Comparison of ENCODE assay signal across 1 cellular context in the genomic region with DNA sequence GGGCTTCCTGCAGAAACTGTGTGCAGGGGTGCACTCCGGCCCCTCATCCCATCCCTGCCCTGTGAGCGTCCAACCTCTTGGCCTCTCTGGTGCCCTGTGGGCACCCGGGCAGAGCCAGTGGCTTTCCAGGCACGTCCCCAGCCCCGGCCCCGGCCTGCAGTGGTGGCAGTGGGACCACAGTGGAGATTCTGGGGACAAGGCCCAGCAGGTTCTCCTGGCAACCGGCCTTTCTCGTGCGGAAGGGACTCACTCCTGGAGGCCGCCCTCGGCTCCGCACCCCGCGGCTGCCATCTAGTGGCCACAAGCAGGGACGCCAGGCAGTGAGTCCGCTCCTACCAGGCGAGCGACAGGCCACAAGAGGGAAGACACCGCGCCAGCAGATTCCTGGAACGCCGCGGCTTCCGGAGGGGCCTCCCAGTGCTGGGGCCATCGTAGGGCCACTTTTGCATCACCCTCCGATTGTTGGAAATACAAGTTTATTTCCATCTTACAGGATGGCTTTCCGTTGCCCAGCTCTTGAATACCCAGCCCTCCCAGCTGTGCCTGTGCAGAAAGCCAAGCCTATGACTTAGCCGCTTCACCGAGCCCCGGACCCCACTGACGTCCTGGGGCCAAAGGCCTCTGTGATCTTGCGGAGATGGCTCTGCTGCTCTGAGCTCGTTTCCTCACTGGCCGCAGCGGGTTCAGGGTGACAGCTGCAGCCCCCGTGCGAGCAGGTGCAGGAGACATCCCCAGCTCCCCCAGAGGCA.
TF ChIP-seq lines count a peak whose summit lies in the region.

No MANE protein-coding gene starts in this region.

TF ChIP-seq in WTC11, 78 proteins besides CTCF, POLR2A, EP300 and RAD21 (continued from another document):
- TF ChIP-seq, protein P1, sequence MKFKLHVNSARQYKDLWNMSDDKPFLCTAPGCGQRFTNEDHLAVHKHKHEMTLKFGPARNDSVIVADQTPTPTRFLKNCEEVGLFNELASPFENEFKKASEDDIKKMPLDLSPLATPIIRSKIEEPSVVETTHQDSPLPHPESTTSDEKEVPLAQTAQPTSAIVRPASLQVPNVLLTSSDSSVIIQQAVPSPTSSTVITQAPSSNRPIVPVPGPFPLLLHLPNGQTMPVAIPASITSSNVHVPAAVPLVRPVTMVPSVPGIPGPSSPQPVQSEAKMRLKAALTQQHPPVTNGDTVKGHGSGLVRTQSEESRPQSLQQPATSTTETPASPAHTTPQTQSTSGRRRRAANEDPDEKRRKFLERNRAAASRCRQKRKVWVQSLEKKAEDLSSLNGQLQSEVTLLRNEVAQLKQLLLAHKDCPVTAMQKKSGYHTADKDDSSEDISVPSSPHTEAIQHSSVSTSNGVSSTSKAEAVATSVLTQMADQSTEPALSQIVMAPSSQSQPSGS (CRISPR knock-in tag; IDR thresholded peaks at IDR 0.05; ENCODE audit: borderline replicate concordance, low read depth): no peak
- TF ChIP-seq, protein P2, sequence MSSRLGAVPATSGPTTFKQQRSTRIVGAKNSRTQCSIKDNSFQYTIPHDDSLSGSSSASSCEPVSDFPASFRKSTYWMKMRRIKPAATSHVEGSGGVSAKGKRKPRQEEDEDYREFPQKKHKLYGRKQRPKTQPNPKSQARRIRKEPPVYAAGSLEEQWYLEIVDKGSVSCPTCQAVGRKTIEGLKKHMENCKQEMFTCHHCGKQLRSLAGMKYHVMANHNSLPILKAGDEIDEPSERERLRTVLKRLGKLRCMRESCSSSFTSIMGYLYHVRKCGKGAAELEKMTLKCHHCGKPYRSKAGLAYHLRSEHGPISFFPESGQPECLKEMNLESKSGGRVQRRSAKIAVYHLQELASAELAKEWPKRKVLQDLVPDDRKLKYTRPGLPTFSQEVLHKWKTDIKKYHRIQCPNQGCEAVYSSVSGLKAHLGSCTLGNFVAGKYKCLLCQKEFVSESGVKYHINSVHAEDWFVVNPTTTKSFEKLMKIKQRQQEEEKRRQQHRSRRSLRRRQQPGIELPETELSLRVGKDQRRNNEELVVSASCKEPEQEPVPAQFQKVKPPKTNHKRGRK (CRISPR knock-in tag; IDR thresholded peaks at IDR 0.05; ENCODE audit: borderline replicate concordance): no peak
- TF ChIP-seq, protein P3, sequence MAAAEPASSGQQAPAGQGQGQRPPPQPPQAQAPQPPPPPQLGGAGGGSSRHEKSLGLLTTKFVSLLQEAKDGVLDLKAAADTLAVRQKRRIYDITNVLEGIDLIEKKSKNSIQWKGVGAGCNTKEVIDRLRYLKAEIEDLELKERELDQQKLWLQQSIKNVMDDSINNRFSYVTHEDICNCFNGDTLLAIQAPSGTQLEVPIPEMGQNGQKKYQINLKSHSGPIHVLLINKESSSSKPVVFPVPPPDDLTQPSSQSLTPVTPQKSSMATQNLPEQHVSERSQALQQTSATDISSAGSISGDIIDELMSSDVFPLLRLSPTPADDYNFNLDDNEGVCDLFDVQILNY (CRISPR knock-in tag; IDR thresholded peaks at IDR 0.05): peak; percentile 11; the same call in 1 of the 2 replicates
- TF ChIP-seq GABPB1 (CRISPR knock-in tag; IDR thresholded peaks at IDR 0.05) (peak; percentile 20; the same call in 1 of the 2 replicates), CBFB (CRISPR knock-in tag; IDR thresholded peaks at IDR 0.05; ENCODE audit: low read depth) (no peak), ZNF121 (CRISPR knock-in tag; IDR thresholded peaks at IDR 0.05) (no peak), HMGA2 (CRISPR knock-in tag; IDR thresholded peaks at IDR 0.05) (no peak), ZBTB21 (CRISPR knock-in tag; IDR thresholded peaks at IDR 0.05; ENCODE audit: borderline replicate concordance) (0 out of 2 replicates have a peak, but pooled peaks have one; percentile 26), JUN (CRISPR knock-in tag; IDR thresholded peaks at IDR 0.05) (no peak)
- TF ChIP-seq, protein P4, sequence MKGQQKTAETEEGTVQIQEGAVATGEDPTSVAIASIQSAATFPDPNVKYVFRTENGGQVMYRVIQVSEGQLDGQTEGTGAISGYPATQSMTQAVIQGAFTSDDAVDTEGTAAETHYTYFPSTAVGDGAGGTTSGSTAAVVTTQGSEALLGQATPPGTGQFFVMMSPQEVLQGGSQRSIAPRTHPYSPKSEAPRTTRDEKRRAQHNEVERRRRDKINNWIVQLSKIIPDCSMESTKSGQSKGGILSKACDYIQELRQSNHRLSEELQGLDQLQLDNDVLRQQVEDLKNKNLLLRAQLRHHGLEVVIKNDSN (CRISPR knock-in tag; IDR thresholded peaks at IDR 0.05): no peak
- TF ChIP-seq, protein P5, sequence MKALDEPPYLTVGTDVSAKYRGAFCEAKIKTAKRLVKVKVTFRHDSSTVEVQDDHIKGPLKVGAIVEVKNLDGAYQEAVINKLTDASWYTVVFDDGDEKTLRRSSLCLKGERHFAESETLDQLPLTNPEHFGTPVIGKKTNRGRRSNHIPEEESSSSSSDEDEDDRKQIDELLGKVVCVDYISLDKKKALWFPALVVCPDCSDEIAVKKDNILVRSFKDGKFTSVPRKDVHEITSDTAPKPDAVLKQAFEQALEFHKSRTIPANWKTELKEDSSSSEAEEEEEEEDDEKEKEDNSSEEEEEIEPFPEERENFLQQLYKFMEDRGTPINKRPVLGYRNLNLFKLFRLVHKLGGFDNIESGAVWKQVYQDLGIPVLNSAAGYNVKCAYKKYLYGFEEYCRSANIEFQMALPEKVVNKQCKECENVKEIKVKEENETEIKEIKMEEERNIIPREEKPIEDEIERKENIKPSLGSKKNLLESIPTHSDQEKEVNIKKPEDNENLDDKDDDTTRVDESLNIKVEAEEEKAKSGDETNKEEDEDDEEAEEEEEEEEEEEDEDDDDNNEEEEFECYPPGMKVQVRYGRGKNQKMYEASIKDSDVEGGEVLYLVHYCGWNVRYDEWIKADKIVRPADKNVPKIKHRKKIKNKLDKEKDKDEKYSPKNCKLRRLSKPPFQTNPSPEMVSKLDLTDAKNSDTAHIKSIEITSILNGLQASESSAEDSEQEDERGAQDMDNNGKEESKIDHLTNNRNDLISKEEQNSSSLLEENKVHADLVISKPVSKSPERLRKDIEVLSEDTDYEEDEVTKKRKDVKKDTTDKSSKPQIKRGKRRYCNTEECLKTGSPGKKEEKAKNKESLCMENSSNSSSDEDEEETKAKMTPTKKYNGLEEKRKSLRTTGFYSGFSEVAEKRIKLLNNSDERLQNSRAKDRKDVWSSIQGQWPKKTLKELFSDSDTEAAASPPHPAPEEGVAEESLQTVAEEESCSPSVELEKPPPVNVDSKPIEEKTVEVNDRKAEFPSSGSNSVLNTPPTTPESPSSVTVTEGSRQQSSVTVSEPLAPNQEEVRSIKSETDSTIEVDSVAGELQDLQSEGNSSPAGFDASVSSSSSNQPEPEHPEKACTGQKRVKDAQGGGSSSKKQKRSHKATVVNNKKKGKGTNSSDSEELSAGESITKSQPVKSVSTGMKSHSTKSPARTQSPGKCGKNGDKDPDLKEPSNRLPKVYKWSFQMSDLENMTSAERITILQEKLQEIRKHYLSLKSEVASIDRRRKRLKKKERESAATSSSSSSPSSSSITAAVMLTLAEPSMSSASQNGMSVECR (CRISPR knock-in tag; IDR thresholded peaks at IDR 0.05; ENCODE audit: borderline replicate concordance): 0 out of 2 replicates have a peak, but pooled peaks have one; percentile 18
